Comparison of ENCODE assay signal across 36 cellular contexts in genomic region chr1:170318141-170318540, GRCh38.
"Had no signal": no experiment of that assay in that cellular context is flagged by ENCODE, and none has a peak within 500 bp of the region (broad histone marks: within the 10 kb centered on the region; RNA-seq: fewer than 3 reads in every experiment).

No MANE protein-coding gene starts in this region.

- H3K9me3 Mint-ChIP-seq: activated B cell treated with CpG ODN at 0.5 μM for 24 hours; activated CD4-positive, alpha-beta memory T cell treated with anti-CD3 and anti-CD28 coated beads for 36 hours; activated naive CD4-positive, alpha-beta T cell treated with anti-CD3 and anti-CD28 coated beads for 36 hours; activated naive CD4-positive, alpha-beta T cell treated with anti-CD3 and anti-CD28 coated beads, Interleukin-2, amount 50 U/mL, for 72 hours; activated T-cell treated with anti-CD3 and anti-CD28 coated beads, Interleukin-2, amount 50 U/mL, for 4 hours; activated T-helper 1 cell treated with anti-CD3 and anti-CD28 coated beads, Interleukin-12 subunit alpha, Interleukin-12 subunit beta, Interleukin-2, Interleukin-4 antibody, amounts not matched to agents 30 ng/mL and 10 ng/mL and 1 ng/mL, durations not matched to agents 14 hours and 24 hours and 36 hours; T-cell had no signal

- ATAC-seq: activated naive CD4-positive, alpha-beta T cell treated with anti-CD3 and anti-CD28 coated beads, Interleukin-2, amount 50 U/mL, for 72 hours; activated T-cell treated with anti-CD3 and anti-CD28 coated beads, Interleukin-2, amount 50 U/mL, for 4 hours; PC-3; SK-N-SH treated with all-trans-retinoic acid at 6 μM for 48 hours; T-cell; T-helper 17 cell had no signal

- H3K27me3 Mint-ChIP-seq: activated B cell treated with CpG ODN at 0.5 μM for 24 hours had no signal

- H3K4me3 Mint-ChIP-seq: activated B cell treated with CpG ODN at 0.5 μM for 24 hours; activated CD4-positive, alpha-beta memory T cell treated with anti-CD3 and anti-CD28 coated beads for 36 hours; activated naive CD4-positive, alpha-beta T cell treated with anti-CD3 and anti-CD28 coated beads for 36 hours; activated T-cell treated with anti-CD3 and anti-CD28 coated beads, Interleukin-2, amount 50 U/mL, for 4 hours; activated T-helper 1 cell treated with anti-CD3 and anti-CD28 coated beads, Interleukin-12 subunit alpha, Interleukin-12 subunit beta, Interleukin-2, Interleukin-4 antibody, amounts not matched to agents 30 ng/mL and 10 ng/mL and 1 ng/mL, durations not matched to agents 14 hours and 24 hours and 36 hours; T-cell; T-helper 17 cell had no signal

- H3K4me3 ChIP-seq: adrenal gland, Peyer's patch, SJSA1 had no signal

- H3K4me1 ChIP-seq: adrenal gland, Peyer's patch, SJSA1 had no signal

- H3K36me3 Mint-ChIP-seq: activated CD4-positive, alpha-beta memory T cell treated with anti-CD3 and anti-CD28 coated beads for 36 hours; activated naive CD4-positive, alpha-beta T cell treated with anti-CD3 and anti-CD28 coated beads, Interleukin-2, amount 50 U/mL, for 72 hours; T-cell had no signal

- H3K9me3 ChIP-seq: adrenal gland, Peyer's patch, SJSA1 had no signal

- DNase-seq: activated B cell treated with CpG ODN at 0.5 μM for 24 hours; activated CD4-positive, alpha-beta memory T cell treated with anti-CD3 and anti-CD28 coated beads for 36 hours; activated CD4-positive, alpha-beta T cell treated with anti-CD3 and anti-CD28 coated beads for 4 hours; activated CD4-positive, alpha-beta T cell treated with anti-CD3 and anti-CD28 coated beads, Interleukin-2, amount 50 U/mL, for 1 hour; activated CD4-positive, CD25-positive, alpha-beta regulatory T cell treated with anti-CD3 and anti-CD28 coated beads, Interleukin-2, amount 50 U/mL, for 72 hours; activated CD8-positive, alpha-beta memory T cell treated with anti-CD3 and anti-CD28 coated beads, Interleukin-2, amount 50 U/mL, for 4 hours; activated gamma-delta T cell treated with Interleukin-2 at 50 U/mL for 16 hours; activated naive CD4-positive, alpha-beta T cell treated with anti-CD3 and anti-CD28 coated beads for 36 hours; activated T-cell treated with anti-CD3 and anti-CD28 coated beads for 4 hours; activated T-cell treated with anti-CD3 and anti-CD28 coated beads, Interleukin-2, amount 50 U/mL, for 4 hours; adrenal gland; anterior cingulate cortex; brain microvascular endothelial cell; central memory CD4-positive, alpha-beta T cell; Karpas-422; KBM-7; NCI-H1105; NCI-H1417 treated with DMSO at 0.1 percent for 48 hours; NCI-H187 treated with DMSO at 0.1 percent for 48 hours; NCI-H2081; NCI-H226; NCI-H446 treated with DMSO at 0.1 percent for 48 hours; NCI-H524 treated with DMSO at 0.1 percent for 48 hours; NK-92 treated with Interleukin-12 subunit alpha and Interleukin-12 subunit beta, amount 100 ng/mL, for 24 hours; PC-3; Peyer's patch; RPMI8226; SHP77 treated with DMSO at 0.1 percent for 48 hours; T-cell; T-helper 17 cell; T-helper 9 cell had no signal

- H3K4me1 Mint-ChIP-seq: activated B cell treated with CpG ODN at 0.5 μM for 24 hours, T-cell, T-helper 17 cell had no signal

- H3K27me3 ChIP-seq: adrenal gland, brain microvascular endothelial cell, Peyer's patch, SJSA1 had no signal

- H3K27ac ChIP-seq: adrenal gland, brain microvascular endothelial cell, Peyer's patch, SJSA1, VCaP had no signal

- H3K36me3 ChIP-seq: adrenal gland, brain microvascular endothelial cell, Peyer's patch, SJSA1 had no signal

- H3K27ac Mint-ChIP-seq: activated B cell treated with CpG ODN at 0.5 μM for 24 hours; activated CD4-positive, alpha-beta memory T cell treated with anti-CD3 and anti-CD28 coated beads for 36 hours; activated naive CD4-positive, alpha-beta T cell treated with anti-CD3 and anti-CD28 coated beads for 36 hours; activated naive CD4-positive, alpha-beta T cell treated with anti-CD3 and anti-CD28 coated beads, Interleukin-2, amount 50 U/mL, for 72 hours; activated T-helper 1 cell treated with anti-CD3 and anti-CD28 coated beads, Interleukin-12 subunit alpha, Interleukin-12 subunit beta, Interleukin-2, Interleukin-4 antibody, amounts not matched to agents 30 ng/mL and 10 ng/mL and 1 ng/mL, durations not matched to agents 14 hours and 24 hours and 36 hours; T-cell; T-helper 17 cell had no signal
